In the genomic region with DNA sequence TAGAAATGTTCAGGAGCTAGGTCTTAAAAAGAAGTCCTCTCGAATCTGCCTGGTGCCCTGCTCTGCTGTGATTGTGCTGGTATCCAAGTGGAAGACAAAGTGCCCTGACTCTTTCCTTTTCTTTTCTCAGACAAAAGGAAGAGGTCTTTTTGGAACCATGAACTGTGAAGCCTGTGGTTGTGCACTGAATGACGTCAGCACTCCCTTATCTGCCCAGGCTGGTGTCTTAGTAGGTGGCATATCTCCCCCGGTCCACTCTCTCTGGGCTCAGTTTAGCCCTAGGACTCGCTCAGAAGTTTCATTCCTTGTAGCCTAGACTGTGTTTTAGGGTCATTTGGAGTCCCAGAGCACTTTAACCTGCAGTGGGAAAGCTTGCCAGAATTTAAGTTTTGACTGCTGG, we compare ENCODE assay signal across 23 cellular contexts.
"Had no signal": no experiment of that assay in that cellular context is flagged by ENCODE, and none has a peak within 500 bp of the region (broad histone marks: within the 10 kb centered on the region; RNA-seq: fewer than 3 reads in every experiment).

No MANE protein-coding gene starts in this region.

- H3K27ac ChIP-seq: HL-60, SJSA1, SK-N-MC had no signal

- H3K27me3 ChIP-seq: SJSA1 had no signal

- DNase-seq: KBM-7; NCI-H1092; NCI-H1105 treated with DMSO at 0.1 percent for 48 hours; NCI-H1417 treated with DMSO at 0.1 percent for 48 hours; NCI-H146; NCI-H1694 treated with DMSO at 0.1 percent for 48 hours; NCI-H1930; NCI-H2081; NCI-H2171; NCI-H226; NCI-H446; NCI-H510A; NCI-H524 treated with DMSO at 0.1 percent for 48 hours; NCI-H69; NCI-H774; NK-92 treated with Interleukin-12 subunit alpha and Interleukin-12 subunit beta, amount 100 ng/mL, for 24 hours; Right ventricle myocardium superior; RPMI8226; SIG-M5 had no signal

- FAIRE-seq: HTR-8/SVneo had no signal

- H3K4me3 ChIP-seq: SJSA1, SK-N-MC had no signal

- H3K4me1 ChIP-seq: SJSA1 had no signal

- H3K36me3 ChIP-seq: SJSA1 had no signal

- H3K9me3 ChIP-seq: SJSA1 had no signal
